In the genomic region with DNA sequence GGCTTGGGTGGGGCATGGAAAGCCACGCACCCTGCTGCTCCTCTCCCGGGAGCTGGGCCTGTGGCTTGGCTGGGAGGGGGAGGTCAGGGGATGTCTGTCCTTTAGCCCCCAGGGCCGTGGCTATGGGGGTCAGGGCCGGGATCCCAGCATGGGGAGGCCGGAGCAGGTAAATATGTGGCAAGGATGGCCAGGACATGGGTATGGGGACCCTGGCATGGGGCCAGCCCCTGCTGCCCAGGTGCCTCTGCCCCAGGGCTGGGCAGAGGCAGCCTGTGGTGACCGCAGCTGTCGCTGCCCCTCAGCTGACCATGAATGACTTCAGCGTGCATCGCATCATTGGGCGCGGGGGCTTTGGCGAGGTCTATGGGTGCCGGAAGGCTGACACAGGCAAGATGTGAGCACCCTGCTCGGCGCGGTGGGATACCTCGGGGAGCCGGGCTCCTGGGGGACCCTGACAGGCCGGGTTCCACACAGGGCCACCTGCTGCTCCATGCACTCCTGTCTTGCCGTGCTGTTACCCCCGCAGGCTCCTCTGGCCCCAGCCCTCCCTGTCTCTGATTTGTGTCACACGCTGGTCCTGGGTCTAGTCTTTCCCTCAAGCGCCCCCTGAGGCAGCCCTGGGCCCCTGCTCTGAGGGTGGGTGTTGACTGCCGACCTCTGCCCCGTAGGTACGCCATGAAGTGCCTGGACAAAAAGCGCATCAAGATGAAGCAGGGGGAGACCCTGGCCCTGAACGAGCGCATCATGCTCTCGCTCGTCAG, we compare ENCODE assay signal across 1 cellular context.
TF ChIP-seq lines count a peak whose summit lies in the region.

No MANE protein-coding gene starts in this region.

TF ChIP-seq in SK-N-SH, 30 proteins besides CTCF, POLR2A, EP300 and RAD21 (continued from another document):
- TF ChIP-seq TCF12 (IDR thresholded peaks at IDR 0.05) (no peak), REST (IDR thresholded peaks at IDR 0.05; ENCODE audit: low read depth, low read length) (no peak), SMC3 (IDR thresholded peaks at IDR 0.05; ENCODE audit: low read depth, low read length) (no peak), TAF1 (IDR thresholded peaks at IDR 0.05; ENCODE audit: borderline replicate concordance, low read depth, low read length) (no peak), NRF1 (IDR thresholded peaks at IDR 0.05; ENCODE audit: low read depth, low read length) (no peak), NFIC (IDR thresholded peaks at IDR 0.05; ENCODE audit: borderline replicate concordance) (no peak), IRF3 (IDR thresholded peaks at IDR 0.05; ENCODE audit: low read depth, low read length) (no peak), JUND (IDR thresholded peaks at IDR 0.05) (no peak), RFX5 (IDR thresholded peaks at IDR 0.05; ENCODE audit: low read length) (no peak), FOXM1 (IDR thresholded peaks at IDR 0.05; ENCODE audit: low read depth) (no peak), CHD2 (IDR thresholded peaks at IDR 0.05; ENCODE audit: low read length, partially characterized antibody) (no peak)
